1 cellular context compared by ENCODE assay signal in genomic region chr7:86846494-86847190, GRCh38.
A peak's percentile ranks its signal among the peaks of the same experiment; 100 is the strongest.
TF ChIP-seq lines count a peak whose summit lies in the region.

No MANE protein-coding gene starts in this region.

TF ChIP-seq in HepG2, 621 proteins besides CTCF, POLR2A, EP300 and RAD21 (continued from another document and continues in another):
- TF ChIP-seq, protein P1, sequence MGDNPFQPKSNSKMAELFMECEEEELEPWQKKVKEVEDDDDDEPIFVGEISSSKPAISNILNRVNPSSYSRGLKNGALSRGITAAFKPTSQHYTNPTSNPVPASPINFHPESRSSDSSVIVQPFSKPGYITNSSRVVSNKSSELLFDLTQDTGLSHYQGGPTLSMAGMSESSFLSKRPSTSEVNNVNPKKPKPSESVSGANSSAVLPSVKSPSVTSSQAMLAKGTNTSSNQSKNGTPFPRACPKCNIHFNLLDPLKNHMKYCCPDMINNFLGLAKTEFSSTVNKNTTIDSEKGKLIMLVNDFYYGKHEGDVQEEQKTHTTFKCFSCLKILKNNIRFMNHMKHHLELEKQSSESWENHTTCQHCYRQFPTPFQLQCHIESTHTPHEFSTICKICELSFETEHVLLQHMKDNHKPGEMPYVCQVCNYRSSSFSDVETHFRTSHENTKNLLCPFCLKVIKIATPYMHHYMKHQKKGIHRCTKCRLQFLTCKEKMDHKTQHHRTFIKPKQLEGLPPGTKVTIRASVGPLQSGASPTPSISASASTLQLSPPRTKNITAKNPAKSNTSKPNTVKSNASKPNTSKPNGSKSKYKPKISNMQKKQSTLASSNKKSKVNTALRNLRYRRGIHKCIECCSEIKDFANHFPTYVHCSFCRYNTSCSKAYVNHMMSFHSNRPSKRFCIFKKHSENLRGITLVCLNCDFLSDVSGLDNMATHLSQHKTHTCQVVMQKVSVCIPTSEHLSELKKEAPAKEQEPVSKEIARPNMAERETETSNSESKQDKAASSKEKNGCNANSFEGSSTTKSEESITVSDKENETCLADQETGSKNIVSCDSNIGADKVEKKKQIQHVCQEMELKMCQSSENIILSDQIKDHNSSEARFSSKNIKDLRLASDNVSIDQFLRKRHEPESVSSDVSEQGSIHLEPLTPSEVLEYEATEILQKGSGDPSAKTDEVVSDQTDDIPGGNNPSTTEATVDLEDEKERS (CRISPR knock-in tag; IDR thresholded peaks at IDR 0.05) = no peak
- peak; percentile 81 for TF ChIP-seq POGZ (CRISPR knock-in tag; IDR thresholded peaks at IDR 0.05)
- TF ChIP-seq MYNN (CRISPR knock-in tag; IDR thresholded peaks at IDR 0.05; ENCODE audit: low read depth) = no peak
- peak; percentile 79 for TF ChIP-seq HNF1B (CRISPR knock-in tag; IDR thresholded peaks at IDR 0.05)
- no peak for TF ChIP-seq DR1 (CRISPR knock-in tag; IDR thresholded peaks at IDR 0.05)
- peak in 1 of 2 experiments; percentile 81; a peak in 2 of 4 replicates for TF ChIP-seq ATF4 (CRISPR knock-in tag; IDR thresholded peaks at IDR 0.05)
- no peak for TF ChIP-seq KDM5A (IDR thresholded peaks at IDR 0.05; ENCODE audit: borderline replicate concordance, low read length)
- TF ChIP-seq NONO (IDR thresholded peaks at IDR 0.05) = no peak
- no peak for TF ChIP-seq NONO (CRISPR knock-in tag; conservative IDR thresholded peaks at IDR 0.05)
- TF ChIP-seq ARNT2 (CRISPR knock-in tag; IDR thresholded peaks at IDR 0.05; ENCODE audit: low read depth) = no peak
- no peak for TF ChIP-seq NBN (conservative IDR thresholded peaks at IDR 0.05)
- no peak for TF ChIP-seq ZFAT (CRISPR knock-in tag; conservative IDR thresholded peaks at IDR 0.05)
- TF ChIP-seq ZBTB3 (CRISPR knock-in tag; IDR thresholded peaks at IDR 0.05; ENCODE audit: borderline replicate concordance, low read depth) = no peak
- TF ChIP-seq ZNF431 (CRISPR knock-in tag; IDR thresholded peaks at IDR 0.05; ENCODE audit: borderline replicate concordance, low read depth) = no peak
- no peak for TF ChIP-seq ZNF552 (CRISPR knock-in tag; IDR thresholded peaks at IDR 0.05; ENCODE audit: borderline replicate concordance)
- no peak; the same call in 1 of the 2 replicates for TF ChIP-seq MTA1 (CRISPR knock-in tag; IDR thresholded peaks at IDR 0.05; ENCODE audit: borderline replicate concordance)
- TF ChIP-seq RBFOX2 (IDR thresholded peaks at IDR 0.05; ENCODE audit: low read depth, low read length) = no peak
- TF ChIP-seq FOXA1 (IDR thresholded peaks at IDR 0.05) = peak; percentile 90
- peak; percentile 95 for TF ChIP-seq FOXA1 (CRISPR knock-in tag; IDR thresholded peaks at IDR 0.05)
- TF ChIP-seq MEF2D (CRISPR knock-in tag; IDR thresholded peaks at IDR 0.05) = peak; percentile 31; the same call in 1 of the 2 replicates
- no peak for TF ChIP-seq ARHGAP35 (CRISPR knock-in tag; IDR thresholded peaks at IDR 0.05; ENCODE audit: borderline replicate concordance)
- peak; percentile 96; the same call in 1 of the 2 replicates for TF ChIP-seq MIER3 (CRISPR knock-in tag; IDR thresholded peaks at IDR 0.05; ENCODE audit: borderline replicate concordance)
- TF ChIP-seq, protein P2, sequence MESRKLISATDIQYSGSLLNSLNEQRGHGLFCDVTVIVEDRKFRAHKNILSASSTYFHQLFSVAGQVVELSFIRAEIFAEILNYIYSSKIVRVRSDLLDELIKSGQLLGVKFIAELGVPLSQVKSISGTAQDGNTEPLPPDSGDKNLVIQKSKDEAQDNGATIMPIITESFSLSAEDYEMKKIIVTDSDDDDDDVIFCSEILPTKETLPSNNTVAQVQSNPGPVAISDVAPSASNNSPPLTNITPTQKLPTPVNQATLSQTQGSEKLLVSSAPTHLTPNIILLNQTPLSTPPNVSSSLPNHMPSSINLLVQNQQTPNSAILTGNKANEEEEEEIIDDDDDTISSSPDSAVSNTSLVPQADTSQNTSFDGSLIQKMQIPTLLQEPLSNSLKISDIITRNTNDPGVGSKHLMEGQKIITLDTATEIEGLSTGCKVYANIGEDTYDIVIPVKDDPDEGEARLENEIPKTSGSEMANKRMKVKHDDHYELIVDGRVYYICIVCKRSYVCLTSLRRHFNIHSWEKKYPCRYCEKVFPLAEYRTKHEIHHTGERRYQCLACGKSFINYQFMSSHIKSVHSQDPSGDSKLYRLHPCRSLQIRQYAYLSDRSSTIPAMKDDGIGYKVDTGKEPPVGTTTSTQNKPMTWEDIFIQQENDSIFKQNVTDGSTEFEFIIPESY (CRISPR knock-in tag; IDR thresholded peaks at IDR 0.05) = peak; percentile 30; the same call in 1 of the 2 replicates
- TF ChIP-seq, protein P3, sequence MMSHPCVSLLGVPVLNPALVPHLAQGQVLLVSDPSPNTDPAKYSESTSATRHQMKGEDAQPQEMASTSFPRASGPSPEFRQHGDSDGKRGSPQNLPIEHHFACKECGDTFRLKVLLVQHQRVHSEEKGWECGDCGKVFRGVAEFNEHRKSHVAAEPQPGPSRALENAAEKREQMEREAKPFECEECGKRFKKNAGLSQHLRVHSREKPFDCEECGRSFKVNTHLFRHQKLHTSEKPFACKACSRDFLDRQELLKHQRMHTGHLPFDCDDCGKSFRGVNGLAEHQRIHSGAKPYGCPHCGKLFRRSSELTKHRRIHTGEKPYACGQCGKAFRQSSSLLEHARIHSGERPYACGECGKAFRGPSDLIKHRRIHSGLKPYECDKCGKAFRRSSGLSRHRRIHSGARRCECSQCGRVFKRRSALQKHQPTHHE (CRISPR knock-in tag; IDR thresholded peaks at IDR 0.05; ENCODE audit: borderline replicate concordance) = no peak
- TF ChIP-seq, protein P4, sequence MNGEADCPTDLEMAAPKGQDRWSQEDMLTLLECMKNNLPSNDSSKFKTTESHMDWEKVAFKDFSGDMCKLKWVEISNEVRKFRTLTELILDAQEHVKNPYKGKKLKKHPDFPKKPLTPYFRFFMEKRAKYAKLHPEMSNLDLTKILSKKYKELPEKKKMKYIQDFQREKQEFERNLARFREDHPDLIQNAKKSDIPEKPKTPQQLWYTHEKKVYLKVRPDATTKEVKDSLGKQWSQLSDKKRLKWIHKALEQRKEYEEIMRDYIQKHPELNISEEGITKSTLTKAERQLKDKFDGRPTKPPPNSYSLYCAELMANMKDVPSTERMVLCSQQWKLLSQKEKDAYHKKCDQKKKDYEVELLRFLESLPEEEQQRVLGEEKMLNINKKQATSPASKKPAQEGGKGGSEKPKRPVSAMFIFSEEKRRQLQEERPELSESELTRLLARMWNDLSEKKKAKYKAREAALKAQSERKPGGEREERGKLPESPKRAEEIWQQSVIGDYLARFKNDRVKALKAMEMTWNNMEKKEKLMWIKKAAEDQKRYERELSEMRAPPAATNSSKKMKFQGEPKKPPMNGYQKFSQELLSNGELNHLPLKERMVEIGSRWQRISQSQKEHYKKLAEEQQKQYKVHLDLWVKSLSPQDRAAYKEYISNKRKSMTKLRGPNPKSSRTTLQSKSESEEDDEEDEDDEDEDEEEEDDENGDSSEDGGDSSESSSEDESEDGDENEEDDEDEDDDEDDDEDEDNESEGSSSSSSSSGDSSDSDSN (CRISPR knock-in tag; IDR thresholded peaks at IDR 0.05) = no peak
- TF ChIP-seq ZNF326 (CRISPR knock-in tag; IDR thresholded peaks at IDR 0.05; ENCODE audit: borderline replicate concordance) = no peak
- no peak for TF ChIP-seq STAT5B (CRISPR knock-in tag; IDR thresholded peaks at IDR 0.05)
- TF ChIP-seq ZNF224 (CRISPR knock-in tag; IDR thresholded peaks at IDR 0.05) = no peak
- TF ChIP-seq POGK (CRISPR knock-in tag; conservative IDR thresholded peaks at IDR 0.05) = peak; percentile 59; the same call in 1 of the 2 replicates
- TF ChIP-seq, protein P5, sequence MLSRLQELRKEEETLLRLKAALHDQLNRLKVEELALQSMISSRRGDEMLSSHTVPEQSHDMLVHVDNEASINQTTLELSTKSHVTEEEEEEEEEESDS (CRISPR knock-in tag; IDR thresholded peaks at IDR 0.05; ENCODE audit: borderline replicate concordance) = no peak
- no peak for TF ChIP-seq MED8 (CRISPR knock-in tag; IDR thresholded peaks at IDR 0.05; ENCODE audit: insufficient replicate concordance)
- TF ChIP-seq ZFP90 (CRISPR knock-in tag; IDR thresholded peaks at IDR 0.05; ENCODE audit: borderline replicate concordance) = no peak
- no peak for TF ChIP-seq SMAD9 (CRISPR knock-in tag; IDR thresholded peaks at IDR 0.05)
- TF ChIP-seq ZNF839 (CRISPR knock-in tag; IDR thresholded peaks at IDR 0.05; ENCODE audit: borderline replicate concordance) = no peak
- peak; percentile 94 for TF ChIP-seq HOMEZ (CRISPR knock-in tag; IDR thresholded peaks at IDR 0.05; ENCODE audit: low read depth)
- TF ChIP-seq ZNF780A (CRISPR knock-in tag; IDR thresholded peaks at IDR 0.05) = no peak
- 0 out of 2 replicates have a peak, but pooled peaks have one; percentile 43 for TF ChIP-seq ZBTB21 (CRISPR knock-in tag; IDR thresholded peaks at IDR 0.05)
- TF ChIP-seq ZNF598 (CRISPR knock-in tag; IDR thresholded peaks at IDR 0.05; ENCODE audit: borderline replicate concordance) = no peak
- 0 out of 2 replicates have a peak, but pooled peaks have one; percentile 45 for TF ChIP-seq KMT2B (CRISPR knock-in tag; IDR thresholded peaks at IDR 0.05)
- TF ChIP-seq ZKSCAN1 (IDR thresholded peaks at IDR 0.05; ENCODE audit: low read length) = no peak
- TF ChIP-seq SP140L (CRISPR knock-in tag; IDR thresholded peaks at IDR 0.05; ENCODE audit: borderline replicate concordance) = no peak
- TF ChIP-seq, protein P6, sequence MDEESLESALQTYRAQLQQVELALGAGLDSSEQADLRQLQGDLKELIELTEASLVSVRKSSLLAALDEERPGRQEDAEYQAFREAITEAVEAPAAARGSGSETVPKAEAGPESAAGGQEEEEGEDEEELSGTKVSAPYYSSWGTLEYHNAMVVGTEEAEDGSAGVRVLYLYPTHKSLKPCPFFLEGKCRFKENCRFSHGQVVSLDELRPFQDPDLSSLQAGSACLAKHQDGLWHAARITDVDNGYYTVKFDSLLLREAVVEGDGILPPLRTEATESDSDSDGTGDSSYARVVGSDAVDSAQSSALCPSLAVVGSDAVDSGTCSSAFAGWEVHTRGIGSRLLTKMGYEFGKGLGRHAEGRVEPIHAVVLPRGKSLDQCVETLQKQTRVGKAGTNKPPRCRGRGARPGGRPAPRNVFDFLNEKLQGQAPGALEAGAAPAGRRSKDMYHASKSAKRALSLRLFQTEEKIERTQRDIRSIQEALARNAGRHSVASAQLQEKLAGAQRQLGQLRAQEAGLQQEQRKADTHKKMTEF (CRISPR knock-in tag; IDR thresholded peaks at IDR 0.05) = peak; percentile 96
- TF ChIP-seq DZIP1 (CRISPR knock-in tag; IDR thresholded peaks at IDR 0.05) = no peak
